ENCODE assay signal across 2 cellular contexts in the genomic region with DNA sequence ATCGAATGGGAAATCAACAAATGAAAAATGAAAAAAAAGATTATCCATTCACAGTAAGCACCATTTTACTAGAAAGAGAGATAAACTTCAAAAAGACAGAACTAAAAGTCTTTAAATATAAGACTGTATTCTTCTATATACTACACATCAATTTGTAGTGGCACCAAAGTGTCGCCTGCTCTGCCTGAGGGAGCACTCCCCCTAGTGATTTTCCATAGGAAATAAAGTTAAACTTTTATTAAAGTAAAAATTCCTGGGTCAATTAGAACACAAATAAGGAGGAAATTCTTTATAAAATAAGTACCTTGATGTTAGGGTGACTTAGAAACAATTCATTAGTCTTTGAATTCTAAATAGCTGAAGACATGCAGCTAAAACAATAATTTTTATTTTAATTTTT.
TF ChIP-seq lines count a peak whose summit lies in the region.

No MANE protein-coding gene starts in this region.

TF ChIP-seq in K562, 482 proteins besides CTCF, POLR2A, EP300 and RAD21:
- no peak for TF ChIP-seq MTF1 (CRISPR knock-in tag; IDR thresholded peaks at IDR 0.05; ENCODE audit: borderline replicate concordance)
- 0 out of 2 replicates have a peak, but pooled peaks have one; percentile 13 for TF ChIP-seq SMC3 (conservative IDR thresholded peaks at IDR 0.05; ENCODE audit: insufficient read depth, low read depth, low read length)

TF ChIP-seq in HEK293T, 16 proteins besides CTCF, POLR2A, EP300 and RAD21:
- no peak for TF ChIP-seq SUZ12 (IDR thresholded peaks at IDR 0.05)
- TF ChIP-seq LEF1 (IDR thresholded peaks at IDR 0.05; ENCODE audit: borderline replicate concordance), result no peak
- TF ChIP-seq BHLHE40 (IDR thresholded peaks at IDR 0.05; ENCODE audit: borderline replicate concordance), result no peak
- TF ChIP-seq, protein P1, sequence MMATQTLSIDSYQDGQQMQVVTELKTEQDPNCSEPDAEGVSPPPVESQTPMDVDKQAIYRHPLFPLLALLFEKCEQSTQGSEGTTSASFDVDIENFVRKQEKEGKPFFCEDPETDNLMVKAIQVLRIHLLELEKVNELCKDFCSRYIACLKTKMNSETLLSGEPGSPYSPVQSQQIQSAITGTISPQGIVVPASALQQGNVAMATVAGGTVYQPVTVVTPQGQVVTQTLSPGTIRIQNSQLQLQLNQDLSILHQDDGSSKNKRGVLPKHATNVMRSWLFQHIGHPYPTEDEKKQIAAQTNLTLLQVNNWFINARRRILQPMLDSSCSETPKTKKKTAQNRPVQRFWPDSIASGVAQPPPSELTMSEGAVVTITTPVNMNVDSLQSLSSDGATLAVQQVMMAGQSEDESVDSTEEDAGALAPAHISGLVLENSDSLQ (IDR thresholded peaks at IDR 0.05), result no peak
- no peak for TF ChIP-seq ZNF384 (IDR thresholded peaks at IDR 0.05)
- no peak for TF ChIP-seq L3MBTL2 (conservative IDR thresholded peaks at IDR 0.05)
- TF ChIP-seq CTBP1 (IDR thresholded peaks at IDR 0.05; ENCODE audit: borderline replicate concordance), result no peak
- TF ChIP-seq FOXM1 (IDR thresholded peaks at IDR 0.05; ENCODE audit: borderline replicate concordance), result no peak
- TF ChIP-seq FOXK2 (IDR thresholded peaks at IDR 0.05), result no peak
- no peak for TF ChIP-seq SP1 (IDR thresholded peaks at IDR 0.05)
